In genomic region chr17:62473030-62473982, GRCh38 we compare ENCODE assay signal across 8 cellular contexts. TPM values are rescaled to one million over a fixed set of nuclear protein-coding genes. Genes with fewer than 3 reads are reported as not detected.
A peak's percentile ranks its signal among the peaks of the same experiment; 100 is the strongest.
DNase-seq lines count a peak whose midpoint lies in the region; ATAC-seq and TF ChIP-seq lines count a peak whose summit lies in the region.
"Not testable (repeated sequence)": the region's sequence is repeated elsewhere in the genome, so short reads cannot be mapped to it uniquely, and the experiment has no call there.

No MANE protein-coding gene starts in this region.

- not testable (repeated sequence) for TF ChIP-seq EP300 in transverse colon (IDR thresholded peaks at IDR 0.05; ENCODE audit: low read depth)

- not testable (repeated sequence) for H3K9ac ChIP-seq in mammary epithelial cell (ENCODE audit: insufficient read depth, low read length)

- intact Hi-C loops in mammary epithelial cell (cut with micrococcal nuclease) = loop anchor here (5.0 kb wide), 1 partner anchor 51 kb away; the partner anchor contains the start of gene METTL2A
- intact Hi-C loops in mucosa of descending colon (cut with DNase I, micrococcal nuclease); transverse colon (cut with DNase I; ENCODE audit: low total_unique reads): not testable (repeated sequence)

- not testable (repeated sequence) for H3K27me3 ChIP-seq in mammary epithelial cell (ENCODE audit: insufficient read depth, low read length); cardiac muscle cell; transverse colon

- in situ Hi-C loops in KBM-7 (cut with MboI; ENCODE audit: low pct_unique_long_range_greater_than_20kb, low sequenced_read_pairs); mammary epithelial cell (cut with MboI; ENCODE audit: low sequenced_read_pairs in 2 of 2); transverse colon (cut with MboI; ENCODE audit: low pct_ligation_motif_present in 1 of 4, low pct_unique_long_range_greater_than_20kb in 1 of 4, low sequenced_read_pairs in 3 of 4): not testable (repeated sequence)

- not testable (repeated sequence) for H2AFZ ChIP-seq in mammary epithelial cell (ENCODE audit: low read depth, low read length)

- not testable (repeated sequence) for H3K36me3 ChIP-seq in mammary epithelial cell (ENCODE audit: insufficient read depth, low read length); cardiac muscle cell; mucosa of descending colon (ENCODE audit: low read depth); transverse colon

- dilution Hi-C loops in mammary epithelial cell (cut with HindIII; ENCODE audit: low sequenced_read_pairs) = not testable (repeated sequence)

- not testable (repeated sequence) for H3K27ac ChIP-seq in mammary epithelial cell (ENCODE audit: insufficient read depth, low read depth, low read length)
- H3K27ac ChIP-seq in cardiac muscle cell (peak overlapping the region; percentile 43), transverse colon (peak overlapping the region; percentile 3 to 63 (median 34))

- ATAC-seq in SK-N-SH treated with all-trans-retinoic acid at 6 μM for 48 hours = peak; percentile 6; the same call in 1 of the 3 replicates
- peak; percentile 49 for ATAC-seq in mucosa of descending colon

- CTCF ChIA-PET in mammary epithelial cell (lab: Charles Lee; ENCODE audit: low non-redundant PET) = not testable (repeated sequence)

- not testable (repeated sequence) for H3K4me3 ChIP-seq in mammary epithelial cell (replicated peaks in 1 of 3; ENCODE audit: insufficient read depth in 1 of 3, low read depth in 2 of 3, low read length in 3 of 3); cardiac muscle cell; mucosa of descending colon; transverse colon

- not testable (repeated sequence) for H3K4me2 ChIP-seq in mammary epithelial cell (ENCODE audit: insufficient read depth, low read depth, low read length)

- BruUV-seq in mammary epithelial cell (replicated peaks; lab: Mats Ljungman, UMichigan) = not testable (repeated sequence)

- peaks cover 17% of the 10 kb centered on the region for H3K79me2 ChIP-seq in mammary epithelial cell (ENCODE audit: insufficient read depth, low read length)

- TF ChIP-seq POLR2A in transverse colon (IDR thresholded peaks at IDR 0.05) = not testable (repeated sequence)

- not testable (repeated sequence) for H3K4me1 ChIP-seq in mammary epithelial cell (ENCODE audit: insufficient read depth, low read length); cardiac muscle cell (ENCODE audit: low read depth)
- H3K4me1 ChIP-seq in mucosa of descending colon (ENCODE audit: low read depth) (peaks cover 23% of the 10 kb centered on the region), transverse colon (peaks cover 3 to 40% (median 24%) of the 10 kb centered on the region in 4 donors)

- DNase-seq in DMS53 (lab: John Stamatoyannopoulos, UW) (peak; percentile 44), KBM-7 (peak; percentile 38), NCI-H69 (lab: John Stamatoyannopoulos, UW) (peak; percentile 69), mammary epithelial cell (peak; percentile 38), mucosa of descending colon (peak in 2 of 3 donors; percentile 28 to 36), transverse colon (peak; percentile 40)
- DNase-seq in cardiac muscle cell (ENCODE audit: low read depth in 1 of 2, low spot score in 1 of 2) = not testable (repeated sequence)

- H3K9me3 ChIP-seq in mammary epithelial cell (replicated peaks; ENCODE audit: insufficient read depth, low read length); cardiac muscle cell (ENCODE audit: low read depth); mucosa of descending colon; transverse colon: not testable (repeated sequence)

- H4K20me1 ChIP-seq in mammary epithelial cell (ENCODE audit: insufficient read depth, low read length) = not testable (repeated sequence)

- TF ChIP-seq CTCF in mammary epithelial cell (conservative IDR thresholded peaks at IDR 0.05 in 1 of 2, IDR thresholded peaks at IDR 0.05 in 1 of 2; ENCODE audit: extremely low read depth in 1 of 2, insufficient read depth in 1 of 2, low read depth in 1 of 2, low read length in 2 of 2); cardiac muscle cell (IDR thresholded peaks at IDR 0.05; ENCODE audit: low read depth, low read length); mucosa of descending colon (IDR thresholded peaks at IDR 0.05); transverse colon (IDR thresholded peaks at IDR 0.05): not testable (repeated sequence)

- WGBS in mammary epithelial cell (ENCODE audit: low coverage, missing lambda C conversion rate) = 68% methylated on average over 7 of the region's 8 CpGs
- 73 to 81% methylated on average over 4 to 8 of the region's 8 CpGs for whole genome bisulfite sequencing in transverse colon (ENCODE audit: low coverage in 1 of 2), 2 donors

RNA-seq across cellular contexts. Expression of gene TLK2, which starts 5.3 kb away (rescaled TPM):
- total RNA-seq in mammary epithelial cell = 10 to 100 TPM; 39.6 to 41.8 TPM
- polyA plus RNA-seq in mammary epithelial cell = 28.6 TPM
- polyA minus RNA-seq in mammary epithelial cell = 9.6 TPM
- total RNA-seq in cardiac muscle cell = 27.1 and 43.1 TPM in 2 replicates
- 36.8 and 37.9 TPM in 2 replicates for polyA plus RNA-seq in cardiac muscle cell
- 10 to 100 TPM; 39.6 to 55.0 (median 47.0) TPM for total RNA-seq in mucosa of descending colon
- total RNA-seq in transverse colon = 100 to 1,000 TPM in 1 of 4 donors, 10 to 100 TPM in 3; 36.6 to 146 (median 46.7) TPM

RNA-seq across cellular contexts. Expression of gene METTL2A, which starts 49.6 kb away (rescaled TPM):
- total RNA-seq in mammary epithelial cell = 10 to 100 TPM; 26.7 to 26.8 TPM
- polyA plus RNA-seq in mammary epithelial cell = 15.1 TPM
- 23.7 TPM for polyA minus RNA-seq in mammary epithelial cell
- total RNA-seq in cardiac muscle cell = 17.4 and 26.1 TPM in 2 replicates
- 24.2 and 30.8 TPM in 2 replicates for polyA plus RNA-seq in cardiac muscle cell
- total RNA-seq in mucosa of descending colon = 10 to 100 TPM; 16.9 to 23.9 (median 21.5) TPM
- total RNA-seq in transverse colon = 10 to 100 TPM in 2 of 4 donors, 1 to 10 TPM in 2; 1.5 to 18.9 (median 9.8) TPM
